Comparison of ENCODE assay signal across 23 cellular contexts in the genomic region with DNA sequence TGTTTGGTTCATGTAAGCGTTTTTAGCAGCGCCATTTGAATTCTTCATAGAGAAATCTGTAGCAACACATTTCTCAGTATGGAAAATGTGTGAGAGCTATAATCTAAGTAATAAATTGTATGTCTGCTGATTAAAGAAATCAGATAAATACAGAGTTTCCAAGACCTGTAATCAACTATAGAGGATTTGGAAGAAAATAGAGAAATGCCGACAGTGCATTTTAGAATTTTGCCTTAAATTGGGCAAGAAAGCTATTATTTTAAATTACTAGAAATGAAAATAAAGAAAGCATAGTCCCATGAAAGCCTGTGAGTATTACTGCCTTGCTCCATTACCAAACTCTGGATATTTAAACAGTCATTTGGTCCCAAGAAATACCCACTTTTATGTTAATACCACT. TPM values are rescaled to one million over a fixed set of nuclear protein-coding genes. Genes with fewer than 3 reads are reported as not detected.
DNase-seq lines count a peak whose midpoint lies in the region; ATAC-seq, FAIRE-seq and TF ChIP-seq lines count a peak whose summit lies in the region.
"Had no signal": no experiment of that assay in that cellular context is flagged by ENCODE, and none has a peak within 500 bp of the region (broad histone marks: within the 10 kb centered on the region; RNA-seq: fewer than 3 reads in every experiment).

No MANE protein-coding gene starts in this region.

- no peak for DNase-seq in adipocyte (ENCODE audit: low read depth)
- no peak for DNase-seq in thoracic aorta (ENCODE audit: low spot score)
- DNase-seq in NCI-H446 treated with DMSO at 0.1 percent for 48 hours (lab: John Stamatoyannopoulos, UW) = no peak
- DNase-seq: ACHN, Calu3, DMS79 treated with DMSO at 0.1 percent for 48 hours, H9, MM.1S, NCI-H2081, NCI-H2227 treated with DMSO at 0.1 percent for 48 hours, NCI-H510A, NCI-H69, SHP77 had no signal

- H3K36me3 ChIP-seq in adipocyte (ENCODE audit: control insufficient read depth, insufficient read depth, low read length, severe bottlenecking) (peaks cover 6% of the 10 kb centered on the region), endocrine pancreas (ENCODE audit: control insufficient read depth, insufficient read depth, low read length) (peaks cover 6% of the 10 kb centered on the region), thoracic aorta (no peaks in the 10 kb centered on the region)

- ATAC-seq in thoracic aorta (ENCODE audit: insufficient number of reproducible peaks, low FRiP score, low read depth) = no peak
- ATAC-seq in GM19397 (IDR thresholded peaks at IDR 0.05; ENCODE audit: unreplicated experiment) = no peak
- ATAC-seq in GM19463 (IDR thresholded peaks at IDR 0.05; ENCODE audit: unreplicated experiment) = no peak
- ATAC-seq: Panc1 had no signal

- no peaks in the 10 kb centered on the region for H3K9me3 ChIP-seq in adipocyte (ENCODE audit: control insufficient read depth, low read length)
- H3K9me3 ChIP-seq in endocrine pancreas (ENCODE audit: control insufficient read depth, low read length) = no peaks in the 10 kb centered on the region
- H3K9me3 ChIP-seq in thoracic aorta = no peaks in the 10 kb centered on the region

- peak overlapping the region; percentile 83 for H3K4me3 ChIP-seq in adipocyte (ENCODE audit: low read length)
- peak overlapping the region; percentile 97 for H3K4me3 ChIP-seq in endocrine pancreas (ENCODE audit: control insufficient read depth, insufficient read depth, low read length)
- peak overlapping the region; percentile 5 for H3K4me3 ChIP-seq in thoracic aorta

- H3K9ac ChIP-seq in adipocyte (ENCODE audit: low read length) (no peak overlapping the region), endocrine pancreas (ENCODE audit: control insufficient read depth, insufficient read depth, low read length) (no peak overlapping the region)
- H3K9ac ChIP-seq: KMS-11 had no signal

- H3K4me1 ChIP-seq in adipocyte (ENCODE audit: control insufficient read depth, insufficient read depth, low read length) (peaks cover 32% of the 10 kb centered on the region), endocrine pancreas (ENCODE audit: control insufficient read depth, insufficient read depth, low read length) (peaks cover 18% of the 10 kb centered on the region), thoracic aorta (ENCODE audit: control insufficient read depth in 1 of 2, low read depth in 2 of 2) (peaks cover 13 to 22% of the 10 kb centered on the region in 2 donors)

- no peak overlapping the region for H3K27ac ChIP-seq in thoracic aorta
- H3K27ac ChIP-seq: KMS-11, RWPE1 had no signal

- peak; percentile 8 for FAIRE-seq in G401.6 (lab: Jason Lieb, UNC)
- FAIRE-seq: GM12892, HTR-8/SVneo had no signal

- TF ChIP-seq CTCF in thoracic aorta (IDR thresholded peaks at IDR 0.05) = no peak

- H3K27me3 ChIP-seq in adipocyte (replicated peaks; ENCODE audit: control insufficient read depth, insufficient read depth, low read length) (no peaks in the 10 kb centered on the region), endocrine pancreas (ENCODE audit: control insufficient read depth, insufficient read depth, low read length) (no peaks in the 10 kb centered on the region), thoracic aorta (replicated peaks; ENCODE audit: insufficient read depth) (no peaks in the 10 kb centered on the region)

RNA-seq across cellular contexts. Expression of a gene that starts 2.7 kb away (rescaled TPM):
- total RNA-seq in thoracic aorta = 10 to 100 TPM; 72.7 to 100.0 TPM

RNA-seq across cellular contexts. Expression of a gene that starts 36.1 kb away (rescaled TPM):
- total RNA-seq in thoracic aorta = 10 to 100 TPM; 15.2 to 32.6 TPM

RNA-seq across cellular contexts. Expression of a gene that starts 58.2 kb away (rescaled TPM):
- 1 to 10 TPM; 1.6 to 7.9 TPM for total RNA-seq in thoracic aorta
- total RNA-seq: Calu3, H9, SK-MEL-5 had no signal

Comparison
In these comparisons a context has a peak if more than half of its experiments do, and no peak if none do; other contexts are left out.
1. H3K4me3 ChIP-seq: peak in every context shown above with its lines; median percentile 97 in endocrine pancreas; 83 in adipocyte; 5 in thoracic aorta.